ENCODE assay signal across 8 cellular contexts in genomic region chrX:46572295-46572936, GRCh38. TPM values are rescaled to one million over a fixed set of nuclear protein-coding genes. Genes with fewer than 3 reads are reported as not detected.
DNase-seq lines count a peak whose midpoint lies in the region; ATAC-seq, FAIRE-seq and TF ChIP-seq lines count a peak whose summit lies in the region.

No MANE protein-coding gene starts in this region.

- H3K9ac ChIP-seq in BLaER1: 0 out of 2 replicates have a peak overlapping the region, but pooled peaks have one; percentile 72

- H3K4me2 ChIP-seq in BLaER1: peak overlapping the region; percentile 84

- no peaks in the 10 kb centered on the region for H3K27me3 ChIP-seq in BLaER1
- no peaks in the 10 kb centered on the region for H3K27me3 ChIP-seq in thyroid gland

- CTCF ChIA-PET in activated CD4-positive, alpha-beta memory T cell treated with anti-CD3 and anti-CD28 coated beads for 36 hours (lab: Charles Lee): interaction anchor here (0.7 to 1.4 kb wide), 4 partner anchors 9 to 137 kb away, joined by 3 to 6 read pairs (median 3); no protein-coding TSS in a partner anchor

- no peak for TF ChIP-seq CTCF in thyroid gland (IDR thresholded peaks at IDR 0.05)

- peaks cover 24% of the 10 kb centered on the region for H3K9me3 ChIP-seq in BLaER1
- no peaks in the 10 kb centered on the region for H3K9me3 ChIP-seq in thyroid gland

- no peaks in the 10 kb centered on the region for H3K36me3 Mint-ChIP-seq in activated CD4-positive, alpha-beta memory T cell treated with anti-CD3 and anti-CD28 coated beads for 36 hours

- H4K20me1 ChIP-seq in BLaER1: no peaks in the 10 kb centered on the region

- H3K27ac ChIP-seq in BLaER1 (no peak overlapping the region), thyroid gland (no peak overlapping the region)

- POLR2A ChIA-PET in activated CD4-positive, alpha-beta memory T cell treated with anti-CD3 and anti-CD28 coated beads for 36 hours (lab: Charles Lee): interaction anchor here (0.9 to 1.5 kb wide), 6 partner anchors 18 to 572 kb away, joined by 3 to 5 read pairs (median 3); partner anchors contain the start of genes NDUFB11 and RBM10

- H3K4me3 Mint-ChIP-seq in activated CD4-positive, alpha-beta memory T cell treated with anti-CD3 and anti-CD28 coated beads for 36 hours: peak overlapping the region; percentile 76
- peak overlapping the region; percentile 56 to 77 for H3K4me3 Mint-ChIP-seq in stimulated activated naive CD8-positive, alpha-beta T cell treated with anti-CD3 and anti-CD28 coated beads, Interleukin-15, amount 100 ng/mL, for 72 hours

- no peaks in the 10 kb centered on the region for H3K9me3 Mint-ChIP-seq in activated CD4-positive, alpha-beta memory T cell treated with anti-CD3 and anti-CD28 coated beads for 36 hours
- H3K9me3 Mint-ChIP-seq in stimulated activated naive CD8-positive, alpha-beta T cell treated with anti-CD3 and anti-CD28 coated beads, Interleukin-15, amount 100 ng/mL, for 72 hours: no peaks in the 10 kb centered on the region

- TF ChIP-seq POLR2A in thyroid gland (IDR thresholded peaks at IDR 0.05): no peak

- WGBS in thyroid gland, 2 donors: 85 to 92% methylated on average over 5 of the region's 5 CpGs

- H3K4me3 ChIP-seq in BLaER1 (peak overlapping the region; percentile 77; the same call in 1 of the 2 replicates), thyroid gland (replicated peaks in 1 of 3) (no peak overlapping the region)

- no peaks in the 10 kb centered on the region; the same call in 1 of the 2 replicates for H3K36me3 ChIP-seq in BLaER1
- H3K36me3 ChIP-seq in thyroid gland: no peaks in the 10 kb centered on the region

- peak; percentile 70 for DNase-seq in activated CD4-positive, alpha-beta memory T cell treated with anti-CD3 and anti-CD28 coated beads for 36 hours
- DNase-seq in stimulated activated naive CD8-positive, alpha-beta T cell treated with anti-CD3 and anti-CD28 coated beads, Interleukin-15, amount 100 ng/mL, for 72 hours: peak; percentile 49 to 66
- DNase-seq in thyroid gland (no peak), urothelium cell line (ENCODE audit: low spot score) (no peak), NCI-H345 (lab: John Stamatoyannopoulos, UW) (no peak)

- peaks cover 40% of the 10 kb centered on the region for H3K4me1 Mint-ChIP-seq in activated CD4-positive, alpha-beta memory T cell treated with anti-CD3 and anti-CD28 coated beads for 36 hours (ENCODE audit: low read depth)
- peaks cover 36% of the 10 kb centered on the region for H3K4me1 Mint-ChIP-seq in stimulated activated naive CD8-positive, alpha-beta T cell treated with anti-CD3 and anti-CD28 coated beads, Interleukin-15, amount 100 ng/mL, for 72 hours

- H3K4me1 ChIP-seq in BLaER1: peaks cover 25% of the 10 kb centered on the region
- H3K4me1 ChIP-seq in thyroid gland: peaks cover 3 to 5% of the 10 kb centered on the region in 2 donors

- no peak for FAIRE-seq in urothelium cell line (lab: Jason Lieb, UNC)

- peak overlapping the region; percentile 91 for H3K27ac Mint-ChIP-seq in activated CD4-positive, alpha-beta memory T cell treated with anti-CD3 and anti-CD28 coated beads for 36 hours
- H3K27ac Mint-ChIP-seq in stimulated activated naive CD8-positive, alpha-beta T cell treated with anti-CD3 and anti-CD28 coated beads, Interleukin-15, amount 100 ng/mL, for 72 hours: peak overlapping the region; percentile 43 to 86

- intact Hi-C loops in activated CD4-positive, alpha-beta memory T cell treated with anti-CD3 and anti-CD28 coated beads for 36 hours (cut with micrococcal nuclease): loop anchor here (1.0 to 10.0 kb wide), 8 partner anchors 16 to 808 kb away; partner anchors contain the start of gene ZNF674
- intact Hi-C loops in thyroid gland (cut with DNase I): no loop called here

- ATAC-seq in GM18870 (IDR thresholded peaks at IDR 0.05; ENCODE audit: unreplicated experiment) (peak; percentile 61), HG03196 (IDR thresholded peaks at IDR 0.05; ENCODE audit: unreplicated experiment) (peak; percentile 37)
- ATAC-seq in stimulated activated naive CD8-positive, alpha-beta T cell treated with anti-CD3 and anti-CD28 coated beads, Interleukin-15, amount 100 ng/mL, for 72 hours: peak; percentile 75

- H3K27me3 Mint-ChIP-seq in activated CD4-positive, alpha-beta memory T cell treated with anti-CD3 and anti-CD28 coated beads for 36 hours: no peaks in the 10 kb centered on the region
- peaks cover 23% of the 10 kb centered on the region for H3K27me3 Mint-ChIP-seq in stimulated activated naive CD8-positive, alpha-beta T cell treated with anti-CD3 and anti-CD28 coated beads, Interleukin-15, amount 100 ng/mL, for 72 hours

RNA-seq across cellular contexts. Expression of gene CHST7, which starts 1.1 kb away (rescaled TPM):
- total RNA-seq in activated CD4-positive, alpha-beta memory T cell treated with anti-CD3 and anti-CD28 coated beads for 36 hours: 1 to 10 TPM; 5.1 to 6.1 TPM
- total RNA-seq in thyroid gland: 10 to 100 TPM in 3 of 4 donors, 1 to 10 TPM in 1; 9.0 to 28.5 (median 20.4) TPM

RNA-seq across cellular contexts. Expression of gene ZNF674, which starts 27.2 kb away (rescaled TPM):
- 1 to 10 TPM; 2.6 to 3.0 TPM for total RNA-seq in activated CD4-positive, alpha-beta memory T cell treated with anti-CD3 and anti-CD28 coated beads for 36 hours
- 1 to 10 TPM; 2.9 to 9.3 (median 6.6) TPM for total RNA-seq in thyroid gland

Comparison
In these comparisons a context has a peak if more than half of its experiments do, and no peak if none do; other contexts are left out.
1. DNase-seq: peak in activated CD4-positive, alpha-beta memory T cell treated with anti-CD3 and anti-CD28 coated beads for 36 hours (single experiment) and stimulated activated naive CD8-positive, alpha-beta T cell treated with anti-CD3 and anti-CD28 coated beads, Interleukin-15, amount 100 ng/mL, for 72 hours (2 of 2); none in thyroid gland (0 of 2), urothelium cell line (single experiment) and NCI-H345 (single experiment).
2. Peak in every context shown above with its lines, with median percentiles within 50 percentile points of each other: ATAC-seq.